15 cellular contexts compared by ENCODE assay signal in the genomic region with DNA sequence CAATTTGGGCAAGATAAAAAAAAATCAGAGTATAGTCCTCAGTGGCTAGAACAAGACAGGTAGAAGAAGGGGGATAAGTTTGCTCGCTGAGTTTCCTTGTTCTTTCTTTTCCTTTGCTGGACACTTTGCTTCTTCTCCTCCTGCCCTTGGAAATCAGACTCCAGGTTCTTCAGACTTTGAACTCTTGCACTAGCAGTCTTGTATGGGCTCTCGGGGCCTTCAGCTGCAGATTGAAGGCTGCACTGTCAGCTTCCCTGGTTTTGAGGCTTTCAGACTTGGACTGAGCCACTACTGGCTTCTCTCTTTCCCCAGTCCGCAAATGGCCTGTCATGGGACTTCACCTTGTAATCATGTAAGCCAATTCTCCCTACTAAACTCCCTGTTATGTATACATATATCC.
DNase-seq lines count a peak whose midpoint lies in the region; TF ChIP-seq lines count a peak whose summit lies in the region.
"Had no signal": no experiment of that assay in that cellular context is flagged by ENCODE, and none has a peak within 500 bp of the region (broad histone marks: within the 10 kb centered on the region; RNA-seq: fewer than 3 reads in every experiment).

No MANE protein-coding gene starts in this region.

- no peaks in the 10 kb centered on the region for H4K20me1 ChIP-seq in Loucy (ENCODE audit: insufficient read depth, low read length, poor library complexity, severe bottlenecking)
- no peaks in the 10 kb centered on the region for H4K20me1 ChIP-seq in hepatocyte (ENCODE audit: insufficient read depth, poor library complexity, severe bottlenecking)

- H3K9ac ChIP-seq in Loucy (ENCODE audit: low read depth, low read length, poor library complexity, severe bottlenecking) = no peak overlapping the region

- H3K79me2 ChIP-seq in Loucy (ENCODE audit: insufficient read depth, low read length) (no peaks in the 10 kb centered on the region), hepatocyte (no peaks in the 10 kb centered on the region)

- H3K4me1 Mint-ChIP-seq in nephron progenitor cell = peaks cover 43% of the 10 kb centered on the region
- H3K4me1 Mint-ChIP-seq: CD4-positive, alpha-beta memory T cell; GM23338 had no signal

- H3K4me2 ChIP-seq in Loucy (ENCODE audit: low read depth, low read length, poor library complexity, severe bottlenecking) (peak overlapping the region; percentile 20), hepatocyte (no peak overlapping the region)
- H3K4me2 ChIP-seq: GM23338 had no signal

- H3K9me3 ChIP-seq in Loucy (ENCODE audit: insufficient read depth, low read depth, low read length) = no peaks in the 10 kb centered on the region
- H3K9me3 ChIP-seq in hepatocyte (ENCODE audit: low read depth) = no peaks in the 10 kb centered on the region

- H3K36me3 ChIP-seq in Loucy (ENCODE audit: insufficient read depth, low read length) (no peaks in the 10 kb centered on the region), hepatocyte (replicated peaks; ENCODE audit: insufficient read depth, low read depth) (no peaks in the 10 kb centered on the region)

- H3K9me3 Mint-ChIP-seq in nephron progenitor cell = peaks cover 3% of the 10 kb centered on the region
- H3K9me3 Mint-ChIP-seq: GM23338 had no signal

- H3K9me2 ChIP-seq in Loucy (replicated peaks; ENCODE audit: low read depth, low read length) = no peaks in the 10 kb centered on the region
- H3K9me2 ChIP-seq in hepatocyte (replicated peaks; ENCODE audit: insufficient read depth) = no peaks in the 10 kb centered on the region

- 86% methylated on average over 3 of the region's 3 CpGs for WGBS in hepatocyte (ENCODE audit: low lambda C conversion rate, missing lambda C conversion rate)

- peak; percentile 35 for DNase-seq in hepatocyte (ENCODE audit: low spot score)
- DNase-seq in nephron progenitor cell = no peak
- DNase-seq in activated effector memory CD4-positive, alpha-beta T cell treated with anti-CD3 and anti-CD28 coated beads, Interleukin-2, amount 50 U/mL, for 16 hours = no peak
- no peak for DNase-seq in GM03348 (ENCODE audit: low spot score)
- no peak for DNase-seq in HK-2 (ENCODE audit: unreplicated experiment)
- no peak for DNase-seq in SKM-1 treated with dmso at 0.1 percent for 144 hours (lab: John Stamatoyannopoulos, UW; ENCODE audit: unreplicated experiment)
- DNase-seq: C1 segment of cervical spinal cord; CD4-positive, alpha-beta memory T cell; COR-L47; DMS153; DND-41; H9 had no signal

- no peak overlapping the region for H3K4me3 Mint-ChIP-seq in nephron progenitor cell
- H3K4me3 Mint-ChIP-seq: CD4-positive, alpha-beta memory T cell; GM23338; H9 had no signal

- H2AFZ ChIP-seq in Loucy (ENCODE audit: low read length) (no peak overlapping the region), hepatocyte (no peak overlapping the region)
- H2AFZ ChIP-seq: GM23338 had no signal

- H3K27me3 Mint-ChIP-seq in nephron progenitor cell (ENCODE audit: low read depth, poor library complexity) = no peaks in the 10 kb centered on the region
- H3K27me3 Mint-ChIP-seq: CD4-positive, alpha-beta memory T cell had no signal

- H3K4me3 ChIP-seq in Loucy (ENCODE audit: low read length, poor library complexity, severe bottlenecking) = no peak overlapping the region
- H3K4me3 ChIP-seq in hepatocyte = no peak overlapping the region
- H3K4me3 ChIP-seq: GM12878, GM23338 had no signal

- TF ChIP-seq CTCF in Loucy (conservative IDR thresholded peaks at IDR 0.05; ENCODE audit: low read length) (no peak), hepatocyte (IDR thresholded peaks at IDR 0.05; ENCODE audit: poor library complexity) (no peak), nephron progenitor cell (IDR thresholded peaks at IDR 0.05) (no peak)

- no peaks in the 10 kb centered on the region for H3F3A ChIP-seq in Loucy (ENCODE audit: low read depth)

- H3K4me1 ChIP-seq in Loucy (ENCODE audit: insufficient read depth, low read length, poor library complexity, severe bottlenecking) (peaks cover 15% of the 10 kb centered on the region), hepatocyte (ENCODE audit: insufficient read depth) (peaks cover 14% of the 10 kb centered on the region)

- H3K36me3 Mint-ChIP-seq in nephron progenitor cell (ENCODE audit: low read depth) = no peaks in the 10 kb centered on the region
- H3K36me3 Mint-ChIP-seq: CD4-positive, alpha-beta memory T cell had no signal

- peak overlapping the region; percentile 32 for H3K27ac ChIP-seq in hepatocyte

- H3K27ac Mint-ChIP-seq in nephron progenitor cell = peak overlapping the region; percentile 24
- H3K27ac Mint-ChIP-seq: CD4-positive, alpha-beta memory T cell; GM23338 had no signal

- H3K27me3 ChIP-seq in Loucy (ENCODE audit: insufficient read depth, low read length, poor library complexity, severe bottlenecking) (no peaks in the 10 kb centered on the region), hepatocyte (no peaks in the 10 kb centered on the region)
